Comparison of ENCODE assay signal across 15 cellular contexts in the genomic region with DNA sequence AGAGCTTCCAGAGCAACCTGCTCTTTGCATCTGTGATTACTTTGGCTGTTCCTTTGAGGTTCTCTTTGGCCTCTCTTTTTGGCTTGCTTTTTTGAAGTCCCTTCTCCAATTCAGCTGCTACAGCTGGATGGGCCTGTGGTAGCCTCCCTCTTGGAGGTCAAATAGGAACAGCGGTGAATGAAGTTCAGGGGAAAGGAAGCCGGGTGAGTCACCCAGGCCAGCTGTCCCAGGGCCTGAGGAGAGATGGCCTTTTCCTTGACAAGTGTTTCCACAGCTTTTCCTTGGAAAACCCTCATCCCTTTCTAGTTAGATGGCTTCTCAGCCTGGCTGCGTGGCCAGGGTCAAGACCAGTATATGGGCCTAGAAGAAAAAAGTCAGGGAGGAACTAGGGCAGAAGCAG.
DNase-seq lines count a peak whose midpoint lies in the region; TF ChIP-seq lines count a peak whose summit lies in the region.
"Had no signal": no experiment of that assay in that cellular context is flagged by ENCODE, and none has a peak within 500 bp of the region (broad histone marks: within the 10 kb centered on the region; RNA-seq: fewer than 3 reads in every experiment).

No MANE protein-coding gene starts in this region.

- H3K9me3 ChIP-seq in stomach (no peaks in the 10 kb centered on the region), OCI-LY7 (ENCODE audit: low read length) (no peaks in the 10 kb centered on the region)
- H3K9me3 ChIP-seq: thoracic aorta had no signal

- peaks cover 43% of the 10 kb centered on the region for H3K4me1 Mint-ChIP-seq in activated CD4-positive, alpha-beta memory T cell treated with anti-CD3 and anti-CD28 coated beads for 36 hours (ENCODE audit: low read depth)

- no TSS peak for BruUV-seq in OCI-LY7 (replicated peaks; lab: Mats Ljungman, UMichigan)

- WGBS in stomach, 5 donors, result 72 to 87% (median 80%) methylated on average over 3 of the region's 3 CpGs

- no peak overlapping the region for H3K4me3 Mint-ChIP-seq in activated CD4-positive, alpha-beta memory T cell treated with anti-CD3 and anti-CD28 coated beads for 36 hours

- peak overlapping the region; percentile 28 for H3K27ac Mint-ChIP-seq in activated CD4-positive, alpha-beta memory T cell treated with anti-CD3 and anti-CD28 coated beads for 36 hours

- no peak for TF ChIP-seq CTCF in stomach (IDR thresholded peaks at IDR 0.05)
- TF ChIP-seq CTCF in OCI-LY7 (conservative IDR thresholded peaks at IDR 0.05; ENCODE audit: low read length), result no peak

- no peaks in the 10 kb centered on the region for H4K20me1 ChIP-seq in OCI-LY7 (ENCODE audit: insufficient read depth, low read length)

- H2AFZ ChIP-seq in OCI-LY7 (ENCODE audit: low read length), result no peak overlapping the region

- no peak overlapping the region for H3K27ac ChIP-seq in stomach
- no peak overlapping the region for H3K27ac ChIP-seq in OCI-LY7 (ENCODE audit: low read depth, low read length, poor library complexity, severe bottlenecking)
- H3K27ac ChIP-seq: SK-N-MC, thoracic aorta had no signal

- H3K27me3 ChIP-seq in stomach, result no peaks in the 10 kb centered on the region

- DNase-seq in ELR (ENCODE audit: low read depth) (peak; percentile 68), glomerular visceral epithelial cell (ENCODE audit: extremely low spot score) (peak; percentile 74), skeletal muscle cell (ENCODE audit: low read depth) (peak; percentile 40), stomach (no peak), OCI-LY7 (ENCODE audit: low spot score) (no peak), HT-29 (ENCODE audit: low spot score) (no peak)
- DNase-seq in activated CD4-positive, alpha-beta memory T cell treated with anti-CD3 and anti-CD28 coated beads for 36 hours, result no peak
- DNase-seq: activated CD8-positive, alpha-beta memory T cell treated with anti-CD3 and anti-CD28 coated beads for 24 hours; activated gamma-delta T cell treated with Interleukin-2 at 50 U/mL for 16 hours; foreskin melanocyte; kidney; MV-4-11; posterior cingulate gyrus had no signal

- CTCF ChIA-PET in activated CD4-positive, alpha-beta memory T cell treated with anti-CD3 and anti-CD28 coated beads for 36 hours (lab: Charles Lee), result no interaction called here
- CTCF ChIA-PET in OCI-LY7 (lab: Charles Lee; ENCODE audit: unreplicated experiment), result no interaction called here

- no peak for TF ChIP-seq EP300 in stomach (IDR thresholded peaks at IDR 0.05)

- H3K4me1 ChIP-seq in stomach (peaks cover 0 to 11% (median 4%) of the 10 kb centered on the region in 4 donors), OCI-LY7 (ENCODE audit: insufficient read depth, low read length, poor library complexity, severe bottlenecking) (no peaks in the 10 kb centered on the region)

- no peak overlapping the region for H3K4me2 ChIP-seq in OCI-LY7 (ENCODE audit: low read length)

- POLR2A ChIA-PET in activated CD4-positive, alpha-beta memory T cell treated with anti-CD3 and anti-CD28 coated beads for 36 hours (lab: Charles Lee), result interaction anchor here (0.6 kb wide), 1 partner anchor 1252 kb away, joined by 4 read pairs; no protein-coding TSS in a partner anchor
- POLR2A ChIA-PET in OCI-LY7 (lab: Charles Lee), result interaction anchor here (1.0 kb wide), 1 partner anchor 45 kb away, joined by 4 read pairs; no protein-coding TSS in a partner anchor

- H3K36me3 Mint-ChIP-seq in activated CD4-positive, alpha-beta memory T cell treated with anti-CD3 and anti-CD28 coated beads for 36 hours, result no peaks in the 10 kb centered on the region

- H3K36me3 ChIP-seq in stomach (no peaks in the 10 kb centered on the region), OCI-LY7 (ENCODE audit: insufficient read depth, low read length) (no peaks in the 10 kb centered on the region)
- H3K36me3 ChIP-seq: thoracic aorta had no signal

- no peaks in the 10 kb centered on the region for H3K27me3 Mint-ChIP-seq in activated CD4-positive, alpha-beta memory T cell treated with anti-CD3 and anti-CD28 coated beads for 36 hours

- TF ChIP-seq POLR2A in stomach (IDR thresholded peaks at IDR 0.05), result no peak

- H3K9me2 ChIP-seq in OCI-LY7 (ENCODE audit: insufficient read depth, low read length), result no peaks in the 10 kb centered on the region

- H3K9me3 Mint-ChIP-seq in activated CD4-positive, alpha-beta memory T cell treated with anti-CD3 and anti-CD28 coated beads for 36 hours, result no peaks in the 10 kb centered on the region

- H3K4me3 ChIP-seq in skeletal muscle cell (ENCODE audit: low read depth, low read length) (no peak overlapping the region), stomach (no peak overlapping the region), OCI-LY7 (ENCODE audit: low read depth, low read length, poor library complexity, severe bottlenecking) (no peak overlapping the region)
- H3K4me3 ChIP-seq: SK-N-MC, thoracic aorta had no signal

- intact Hi-C loops in activated CD4-positive, alpha-beta memory T cell treated with anti-CD3 and anti-CD28 coated beads for 36 hours (cut with micrococcal nuclease), result loop anchor here (5.0 kb wide), 2 partner anchors 55 to 180 kb away; no protein-coding TSS in a partner anchor
- intact Hi-C loops in stomach (cut with DNase I; ENCODE audit: low total_unique reads), result no loop called here
- intact Hi-C loops in OCI-LY7 (cut with micrococcal nuclease; ENCODE audit: unreplicated experiment), result no loop called here

- no peaks in the 10 kb centered on the region for H3K79me2 ChIP-seq in OCI-LY7 (ENCODE audit: insufficient read depth, low read depth, low read length)

Comparison
In these comparisons a context has a peak if more than half of its experiments do, and no peak if none do; other contexts are left out.
1. DNase-seq: peak in ELR (single experiment), glomerular visceral epithelial cell (single experiment) and skeletal muscle cell (single experiment); none in activated CD4-positive, alpha-beta memory T cell treated with anti-CD3 and anti-CD28 coated beads for 36 hours (single experiment), stomach (single experiment), OCI-LY7 (single experiment) and HT-29 (single experiment).